Comparison of ENCODE assay signal across 19 cellular contexts in the genomic region with DNA sequence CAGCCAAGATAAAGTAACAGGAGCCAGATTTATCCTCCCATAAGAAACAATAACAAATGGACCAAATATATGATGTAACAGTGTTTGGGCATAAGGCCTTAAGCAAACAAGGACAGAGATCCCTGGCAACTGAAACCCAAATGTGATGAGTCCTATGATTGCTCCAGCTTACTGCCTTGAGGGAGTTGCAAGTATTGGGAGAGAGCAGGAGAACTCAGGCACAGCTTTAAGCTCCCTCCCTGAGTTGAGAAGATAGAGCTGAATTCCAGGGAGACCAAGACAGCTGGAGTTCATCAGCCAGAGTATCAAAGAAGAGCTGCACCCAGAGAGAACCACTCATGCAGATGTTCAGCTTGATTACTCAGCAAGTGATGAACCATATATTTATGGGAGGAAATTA.
"Had no signal": no experiment of that assay in that cellular context is flagged by ENCODE, and none has a peak within 500 bp of the region (broad histone marks: within the 10 kb centered on the region; RNA-seq: fewer than 3 reads in every experiment).

No MANE protein-coding gene starts in this region.

- H3K4me1 ChIP-seq: lower lobe of right lung, right lobe of liver, testis had no signal

- H3K9me3 Mint-ChIP-seq: dendritic cell treated with granulocyte-macrophage colony-stimulating factor and Interleukin-4, amounts not matched to agents 40 ng/mL and 50 ng/mL, for 4 days; type B pancreatic cell had no signal

- H3K4me1 Mint-ChIP-seq: stimulated activated effector memory CD8-positive, alpha-beta T cell treated with anti-CD3 and anti-CD28 coated beads, Interleukin-12 subunit alpha, Interleukin-12 subunit beta, amount 100 ng/mL, for 72 hours; T-helper 17 cell had no signal

- DNase-seq: activated CD4-positive, alpha-beta T cell treated with anti-CD3 and anti-CD28 coated beads, Interleukin-2, amount 50 U/mL, for 1 hour; activated CD4-positive, CD25-positive, alpha-beta regulatory T cell treated with anti-CD3 and anti-CD28 coated beads, Interleukin-2, amount 50 U/mL, for 72 hours; activated CD8-positive, alpha-beta memory T cell treated with anti-CD3 and anti-CD28 coated beads, Interleukin-2, amount 50 U/mL, for 4 hours; activated effector memory CD4-positive, alpha-beta T cell treated with Interleukin-2 at 50 U/mL for 16 hours; activated naive CD4-positive, alpha-beta T cell treated with anti-CD3 and anti-CD28 coated beads, Interleukin-2, amount 50 U/mL, for 16 hours; activated T-cell treated with anti-CD3 and anti-CD28 coated beads, Interleukin-2, amount 50 U/mL, for 48 hours; effector memory CD4-positive, alpha-beta T cell; lower lobe of right lung; occipital lobe; right lobe of liver; stimulated activated CD4-positive, alpha-beta T cell treated with anti-CD3 and anti-CD28 coated beads, Interleukin-4, amount 100 ng/mL, for 24 hours; T-helper 17 cell; testis had no signal

- H3K27me3 ChIP-seq: right lobe of liver, testis had no signal

- H3K36me3 ChIP-seq: lower lobe of right lung, right lobe of liver had no signal

- H3K36me3 Mint-ChIP-seq: mesothelial cell of epicardium; stimulated activated effector memory CD8-positive, alpha-beta T cell treated with anti-CD3 and anti-CD28 coated beads, Interleukin-12 subunit alpha, Interleukin-12 subunit beta, amount 100 ng/mL, for 72 hours; type B pancreatic cell had no signal

- H3K27ac ChIP-seq: lower lobe of right lung, right lobe of liver, testis, VCaP had no signal

- H3K4me3 Mint-ChIP-seq: dendritic cell treated with granulocyte-macrophage colony-stimulating factor and Interleukin-4, amounts not matched to agents 40 ng/mL and 50 ng/mL, for 4 days; mesothelial cell of epicardium; stimulated activated effector memory CD8-positive, alpha-beta T cell treated with anti-CD3 and anti-CD28 coated beads, Interleukin-12 subunit alpha, Interleukin-12 subunit beta, amount 100 ng/mL, for 72 hours; T-helper 17 cell; type B pancreatic cell had no signal

- H3K27me3 Mint-ChIP-seq: dendritic cell treated with granulocyte-macrophage colony-stimulating factor and Interleukin-4, amounts not matched to agents 40 ng/mL and 50 ng/mL, for 4 days; T-helper 17 cell; type B pancreatic cell had no signal

- H3K27ac Mint-ChIP-seq: dendritic cell treated with granulocyte-macrophage colony-stimulating factor and Interleukin-4, amounts not matched to agents 40 ng/mL and 50 ng/mL, for 4 days; mesothelial cell of epicardium; progenitor cell of endocrine pancreas; stimulated activated effector memory CD8-positive, alpha-beta T cell treated with anti-CD3 and anti-CD28 coated beads, Interleukin-12 subunit alpha, Interleukin-12 subunit beta, amount 100 ng/mL, for 72 hours; T-helper 17 cell; type B pancreatic cell had no signal

- H3K9me3 ChIP-seq: lower lobe of right lung, right lobe of liver, testis had no signal

- H3K4me3 ChIP-seq: lower lobe of right lung, right lobe of liver, testis had no signal

- ATAC-seq: right lobe of liver; stimulated activated effector memory CD8-positive, alpha-beta T cell treated with anti-CD3 and anti-CD28 coated beads, Interleukin-12 subunit alpha, Interleukin-12 subunit beta, amount 100 ng/mL, for 72 hours; T-helper 17 cell had no signal
